7 cellular contexts compared by ENCODE assay signal in genomic region chr2:26086155-26086634, GRCh38. TPM values are rescaled to one million over a fixed set of nuclear protein-coding genes. Genes with fewer than 3 reads are reported as not detected.
DNase-seq lines count a peak whose midpoint lies in the region; ATAC-seq, FAIRE-seq and TF ChIP-seq lines count a peak whose summit lies in the region.

No MANE protein-coding gene starts in this region.

- no peaks in the 10 kb centered on the region for H3K9me3 ChIP-seq in HEK293 (ENCODE audit: control insufficient read depth, insufficient read depth, low read depth, low read length)

- no peak for DNase-seq in activated T-helper 2 cell treated with anti-CD3 and anti-CD28 coated beads, Interferon-gamma antibody, Interleukin-2, Interleukin-4, amounts not matched to agents 10 μg/mL and 5 μg/mL and 100 μg/mL, durations not matched to agents 14 hours and 24 hours and 36 hours (ENCODE audit: low spot score)
- DNase-seq in natural killer cell: no peak
- DNase-seq in NCI-H1417 treated with DMSO at 0.1 percent for 48 hours (lab: John Stamatoyannopoulos, UW): no peak

- H3K4me3 Mint-ChIP-seq in activated T-helper 2 cell treated with anti-CD3 and anti-CD28 coated beads, Interferon-gamma antibody, Interleukin-2, Interleukin-4, amounts not matched to agents 10 μg/mL and 5 μg/mL and 100 μg/mL, durations not matched to agents 14 hours and 24 hours and 36 hours (ENCODE audit: low read depth): no peak overlapping the region
- peak overlapping the region; percentile 28 for H3K4me3 Mint-ChIP-seq in natural killer cell

- TF ChIP-seq CTCF in HEK293 (tag by site-specific recombination; IDR thresholded peaks at IDR 0.05) (no peak), natural killer cell (IDR thresholded peaks at IDR 0.05) (no peak)

- H3K4me3 ChIP-seq in HEK293 (ENCODE audit: low read depth, low read length): no peak overlapping the region

- H3K27ac ChIP-seq in HEK293 (ENCODE audit: extremely low read depth, low read depth, low read length): no peak overlapping the region

- peaks cover 15% of the 10 kb centered on the region for H3K9me3 Mint-ChIP-seq in activated T-helper 2 cell treated with anti-CD3 and anti-CD28 coated beads, Interferon-gamma antibody, Interleukin-2, Interleukin-4, amounts not matched to agents 10 μg/mL and 5 μg/mL and 100 μg/mL, durations not matched to agents 14 hours and 24 hours and 36 hours
- H3K9me3 Mint-ChIP-seq in natural killer cell: peaks cover 0 to 4% of the 10 kb centered on the region in 2 donors

- H3K4me1 Mint-ChIP-seq in activated T-helper 2 cell treated with anti-CD3 and anti-CD28 coated beads, Interferon-gamma antibody, Interleukin-2, Interleukin-4, amounts not matched to agents 10 μg/mL and 5 μg/mL and 100 μg/mL, durations not matched to agents 14 hours and 24 hours and 36 hours (ENCODE audit: low read depth): peaks cover 27% of the 10 kb centered on the region
- peaks cover 40 to 47% of the 10 kb centered on the region in 2 donors for H3K4me1 Mint-ChIP-seq in natural killer cell

- ATAC-seq in natural killer cell (peak; percentile 75 to 85 (median 81)), HG03139 (IDR thresholded peaks at IDR 0.05; ENCODE audit: unreplicated experiment) (no peak), esophagus mucosa (no peak)

- POLR2A ChIA-PET in HEK293 (lab: Yijun Ruan, JAX): no interaction called here

- CTCF ChIA-PET in HEK293 (lab: Yijun Ruan, JAX): interaction anchor here (0.6 to 2.9 kb wide), 6 partner anchors 7 to 354 kb away, joined by 3 to 8 read pairs (median 4); no protein-coding TSS in a partner anchor

- intact Hi-C loops in activated T-helper 2 cell treated with anti-CD3 and anti-CD28 coated beads, Interferon-gamma antibody, Interleukin-2, Interleukin-4, amounts not matched to agents 10 μg/mL and 5 μg/mL and 100 μg/mL, durations not matched to agents 14 hours and 24 hours and 36 hours (cut with micrococcal nuclease): loop anchor here (1.0 to 5.0 kb wide), 2 partner anchors 18 to 54 kb away; partner anchors contain the start of gene RAB10
- intact Hi-C loops in natural killer cell (cut with micrococcal nuclease): loop anchor here (2.0 to 5.0 kb wide), 2 partner anchors 17 to 36 kb away; no protein-coding TSS in a partner anchor

- peak overlapping the region; percentile 72 for H3K27ac Mint-ChIP-seq in activated T-helper 2 cell treated with anti-CD3 and anti-CD28 coated beads, Interferon-gamma antibody, Interleukin-2, Interleukin-4, amounts not matched to agents 10 μg/mL and 5 μg/mL and 100 μg/mL, durations not matched to agents 14 hours and 24 hours and 36 hours
- H3K27ac Mint-ChIP-seq in natural killer cell: peak overlapping the region; percentile 75 to 90

- H3K36me3 Mint-ChIP-seq in activated T-helper 2 cell treated with anti-CD3 and anti-CD28 coated beads, Interferon-gamma antibody, Interleukin-2, Interleukin-4, amounts not matched to agents 10 μg/mL and 5 μg/mL and 100 μg/mL, durations not matched to agents 14 hours and 24 hours and 36 hours (ENCODE audit: low read depth): peaks cover 43% of the 10 kb centered on the region
- H3K36me3 Mint-ChIP-seq in natural killer cell: no peaks in the 10 kb centered on the region

- H3K27me3 Mint-ChIP-seq in activated T-helper 2 cell treated with anti-CD3 and anti-CD28 coated beads, Interferon-gamma antibody, Interleukin-2, Interleukin-4, amounts not matched to agents 10 μg/mL and 5 μg/mL and 100 μg/mL, durations not matched to agents 14 hours and 24 hours and 36 hours (ENCODE audit: low read depth): no peaks in the 10 kb centered on the region
- no peaks in the 10 kb centered on the region for H3K27me3 Mint-ChIP-seq in natural killer cell (ENCODE audit: low read depth in 2 of 2)

- H3K4me1 ChIP-seq in HEK293 (ENCODE audit: control insufficient read depth, insufficient read depth, low read length): no peaks in the 10 kb centered on the region; the same call in 1 of the 2 replicates

- no peaks in the 10 kb centered on the region; a peak in 1 of 3 replicates for H3K36me3 ChIP-seq in HEK293 (ENCODE audit: control insufficient read depth in 2 of 2, insufficient read depth in 1 of 2, low read length in 2 of 2)

- peak; percentile 15 for FAIRE-seq in G401.6 (lab: Jason Lieb, UNC)

TF ChIP-seq in HEK293, 187 proteins besides CTCF, POLR2A, EP300 and RAD21:
- TF ChIP-seq ZNF211 (tag by site-specific recombination; IDR thresholded peaks at IDR 0.05; ENCODE audit: low read depth) (no peak), ZNF785 (tag by site-specific recombination; IDR thresholded peaks at IDR 0.05) (no peak), ZNF747 (tag by site-specific recombination; IDR thresholded peaks at IDR 0.05) (no peak), ZNF639 (tag by site-specific recombination; IDR thresholded peaks at IDR 0.05) (no peak), SCRT1 (tag by site-specific recombination; IDR thresholded peaks at IDR 0.05; ENCODE audit: borderline replicate concordance) (peak; percentile 14; the same call in 1 of the 2 replicates), FEZF1 (tag by site-specific recombination; IDR thresholded peaks at IDR 0.05) (peak; percentile 66), SCRT2 (tag by site-specific recombination; IDR thresholded peaks at IDR 0.05) (peak; percentile 60; the same call in 1 of the 2 replicates), AEBP2 (tag by site-specific recombination; IDR thresholded peaks at IDR 0.05; ENCODE audit: borderline replicate concordance) (no peak), ZNF114 (tag by site-specific recombination; IDR thresholded peaks at IDR 0.05) (no peak), ZNF404 (tag by site-specific recombination; IDR thresholded peaks at IDR 0.05) (no peak), SP2 (tag by site-specific recombination; IDR thresholded peaks at IDR 0.05) (no peak)

RNA-seq across cellular contexts. Expression of gene RAB10, which starts 52.3 kb away (rescaled TPM):
- total RNA-seq in activated T-helper 2 cell treated with anti-CD3 and anti-CD28 coated beads, Interferon-gamma antibody, Interleukin-2, Interleukin-4, amounts not matched to agents 10 μg/mL and 5 μg/mL and 100 μg/mL, durations not matched to agents 14 hours and 24 hours and 36 hours: 134 and 140 TPM in 2 replicates
- 10 to 100 TPM; 35.8 to 44.2 (median 39.5) TPM for total RNA-seq in natural killer cell
- total RNA-seq in esophagus mucosa: 455 TPM

Comparison
In these comparisons a context has a peak if more than half of its experiments do, and no peak if none do; other contexts are left out.
1. ATAC-seq: peak in natural killer cell (3 of 3); none in HG03139 (single experiment) and esophagus mucosa (single experiment).